ENCODE assay signal across 1 cellular context in the genomic region with DNA sequence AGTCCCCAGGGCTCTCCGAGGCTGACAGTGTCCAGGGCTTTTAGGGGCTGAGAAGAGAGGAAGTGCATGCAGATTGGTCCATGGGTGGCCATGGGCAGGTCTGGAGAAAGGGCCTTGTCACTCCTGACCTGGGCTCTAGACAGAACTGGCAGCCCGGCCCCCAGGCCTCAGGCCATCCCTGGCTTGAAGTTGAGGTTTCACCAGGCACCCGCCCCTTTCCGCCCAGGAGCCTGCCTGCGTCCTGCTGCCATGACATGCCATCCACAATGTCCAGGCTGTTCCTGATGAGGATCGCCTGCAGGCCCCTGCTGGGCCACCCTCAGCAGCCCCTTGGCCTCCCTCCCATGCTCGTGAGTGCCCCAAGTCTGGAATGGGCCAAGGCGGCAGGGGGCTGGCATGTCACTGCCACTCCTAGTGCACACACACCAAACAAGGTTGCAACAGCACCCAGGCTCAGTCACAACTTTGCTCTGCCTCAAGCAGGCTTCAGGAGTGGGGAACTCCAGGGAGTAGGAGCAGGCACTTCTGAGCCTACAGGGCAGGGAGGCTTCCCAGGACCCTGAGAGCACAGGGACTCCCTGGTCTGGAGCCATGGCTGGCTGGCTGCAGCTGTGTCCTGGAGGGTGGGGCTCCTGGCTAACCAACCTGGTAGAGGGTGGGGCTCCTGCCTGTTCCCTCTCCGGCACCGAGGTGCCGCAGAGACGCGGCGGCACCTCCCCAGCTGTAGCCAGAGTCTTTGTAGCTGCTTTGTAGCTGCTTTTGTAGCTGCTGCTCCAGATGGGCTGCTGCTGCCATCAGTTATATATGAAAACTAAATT.
TF ChIP-seq lines count a peak whose summit lies in the region.

No MANE protein-coding gene starts in this region.

TF ChIP-seq in HepG2, 621 proteins besides CTCF, POLR2A, EP300 and RAD21:
- TF ChIP-seq MAFF (IDR thresholded peaks at IDR 0.05; ENCODE audit: low read depth, low read length): no peak
- no peak for TF ChIP-seq ZNF501 (CRISPR knock-in tag; IDR thresholded peaks at IDR 0.05)
- TF ChIP-seq NFE2 (CRISPR knock-in tag; IDR thresholded peaks at IDR 0.05): no peak
- no peak for TF ChIP-seq TBX3 (IDR thresholded peaks at IDR 0.05; ENCODE audit: borderline replicate concordance)
- TF ChIP-seq, protein P1, sequence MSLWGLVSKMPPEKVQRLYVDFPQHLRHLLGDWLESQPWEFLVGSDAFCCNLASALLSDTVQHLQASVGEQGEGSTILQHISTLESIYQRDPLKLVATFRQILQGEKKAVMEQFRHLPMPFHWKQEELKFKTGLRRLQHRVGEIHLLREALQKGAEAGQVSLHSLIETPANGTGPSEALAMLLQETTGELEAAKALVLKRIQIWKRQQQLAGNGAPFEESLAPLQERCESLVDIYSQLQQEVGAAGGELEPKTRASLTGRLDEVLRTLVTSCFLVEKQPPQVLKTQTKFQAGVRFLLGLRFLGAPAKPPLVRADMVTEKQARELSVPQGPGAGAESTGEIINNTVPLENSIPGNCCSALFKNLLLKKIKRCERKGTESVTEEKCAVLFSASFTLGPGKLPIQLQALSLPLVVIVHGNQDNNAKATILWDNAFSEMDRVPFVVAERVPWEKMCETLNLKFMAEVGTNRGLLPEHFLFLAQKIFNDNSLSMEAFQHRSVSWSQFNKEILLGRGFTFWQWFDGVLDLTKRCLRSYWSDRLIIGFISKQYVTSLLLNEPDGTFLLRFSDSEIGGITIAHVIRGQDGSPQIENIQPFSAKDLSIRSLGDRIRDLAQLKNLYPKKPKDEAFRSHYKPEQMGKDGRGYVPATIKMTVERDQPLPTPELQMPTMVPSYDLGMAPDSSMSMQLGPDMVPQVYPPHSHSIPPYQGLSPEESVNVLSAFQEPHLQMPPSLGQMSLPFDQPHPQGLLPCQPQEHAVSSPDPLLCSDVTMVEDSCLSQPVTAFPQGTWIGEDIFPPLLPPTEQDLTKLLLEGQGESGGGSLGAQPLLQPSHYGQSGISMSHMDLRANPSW (CRISPR knock-in tag; IDR thresholded peaks at IDR 0.05; ENCODE audit: borderline replicate concordance): no peak
- no peak for TF ChIP-seq ZNF460 (CRISPR knock-in tag; IDR thresholded peaks at IDR 0.05; ENCODE audit: borderline replicate concordance)
- TF ChIP-seq SP5 (CRISPR knock-in tag; IDR thresholded peaks at IDR 0.05; ENCODE audit: borderline replicate concordance, low read depth): no peak
- TF ChIP-seq, protein P2, sequence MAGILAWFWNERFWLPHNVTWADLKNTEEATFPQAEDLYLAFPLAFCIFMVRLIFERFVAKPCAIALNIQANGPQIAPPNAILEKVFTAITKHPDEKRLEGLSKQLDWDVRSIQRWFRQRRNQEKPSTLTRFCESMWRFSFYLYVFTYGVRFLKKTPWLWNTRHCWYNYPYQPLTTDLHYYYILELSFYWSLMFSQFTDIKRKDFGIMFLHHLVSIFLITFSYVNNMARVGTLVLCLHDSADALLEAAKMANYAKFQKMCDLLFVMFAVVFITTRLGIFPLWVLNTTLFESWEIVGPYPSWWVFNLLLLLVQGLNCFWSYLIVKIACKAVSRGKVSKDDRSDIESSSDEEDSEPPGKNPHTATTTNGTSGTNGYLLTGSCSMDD (CRISPR knock-in tag; IDR thresholded peaks at IDR 0.05): no peak
- TF ChIP-seq U2AF2 (IDR thresholded peaks at IDR 0.05; ENCODE audit: low read depth, low read length): no peak
- no peak for TF ChIP-seq ZNF263 (CRISPR knock-in tag; IDR thresholded peaks at IDR 0.05)
- TF ChIP-seq, protein P3, sequence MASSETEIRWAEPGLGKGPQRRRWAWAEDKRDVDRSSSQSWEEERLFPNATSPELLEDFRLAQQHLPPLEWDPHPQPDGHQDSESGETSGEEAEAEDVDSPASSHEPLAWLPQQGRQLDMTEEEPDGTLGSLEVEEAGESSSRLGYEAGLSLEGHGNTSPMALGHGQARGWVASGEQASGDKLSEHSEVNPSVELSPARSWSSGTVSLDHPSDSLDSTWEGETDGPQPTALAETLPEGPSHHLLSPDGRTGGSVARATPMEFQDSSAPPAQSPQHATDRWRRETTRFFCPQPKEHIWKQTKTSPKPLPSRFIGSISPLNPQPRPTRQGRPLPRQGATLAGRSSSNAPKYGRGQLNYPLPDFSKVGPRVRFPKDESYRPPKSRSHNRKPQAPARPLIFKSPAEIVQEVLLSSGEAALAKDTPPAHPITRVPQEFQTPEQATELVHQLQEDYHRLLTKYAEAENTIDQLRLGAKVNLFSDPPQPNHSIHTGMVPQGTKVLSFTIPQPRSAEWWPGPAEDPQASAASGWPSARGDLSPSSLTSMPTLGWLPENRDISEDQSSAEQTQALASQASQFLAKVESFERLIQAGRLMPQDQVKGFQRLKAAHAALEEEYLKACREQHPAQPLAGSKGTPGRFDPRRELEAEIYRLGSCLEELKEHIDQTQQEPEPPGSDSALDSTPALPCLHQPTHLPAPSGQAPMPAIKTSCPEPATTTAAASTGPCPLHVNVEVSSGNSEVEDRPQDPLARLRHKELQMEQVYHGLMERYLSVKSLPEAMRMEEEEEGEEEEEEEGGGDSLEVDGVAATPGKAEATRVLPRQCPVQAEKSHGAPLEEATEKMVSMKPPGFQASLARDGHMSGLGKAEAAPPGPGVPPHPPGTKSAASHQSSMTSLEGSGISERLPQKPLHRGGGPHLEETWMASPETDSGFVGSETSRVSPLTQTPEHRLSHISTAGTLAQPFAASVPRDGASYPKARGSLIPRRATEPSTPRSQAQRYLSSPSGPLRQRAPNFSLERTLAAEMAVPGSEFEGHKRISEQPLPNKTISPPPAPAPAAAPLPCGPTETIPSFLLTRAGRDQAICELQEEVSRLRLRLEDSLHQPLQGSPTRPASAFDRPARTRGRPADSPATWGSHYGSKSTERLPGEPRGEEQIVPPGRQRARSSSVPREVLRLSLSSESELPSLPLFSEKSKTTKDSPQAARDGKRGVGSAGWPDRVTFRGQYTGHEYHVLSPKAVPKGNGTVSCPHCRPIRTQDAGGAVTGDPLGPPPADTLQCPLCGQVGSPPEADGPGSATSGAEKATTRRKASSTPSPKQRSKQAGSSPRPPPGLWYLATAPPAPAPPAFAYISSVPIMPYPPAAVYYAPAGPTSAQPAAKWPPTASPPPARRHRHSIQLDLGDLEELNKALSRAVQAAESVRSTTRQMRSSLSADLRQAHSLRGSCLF (CRISPR knock-in tag; IDR thresholded peaks at IDR 0.05; ENCODE audit: borderline replicate concordance): no peak
- no peak for TF ChIP-seq HNRNPL (IDR thresholded peaks at IDR 0.05; ENCODE audit: low read depth, low read length)
- TF ChIP-seq, protein P4, sequence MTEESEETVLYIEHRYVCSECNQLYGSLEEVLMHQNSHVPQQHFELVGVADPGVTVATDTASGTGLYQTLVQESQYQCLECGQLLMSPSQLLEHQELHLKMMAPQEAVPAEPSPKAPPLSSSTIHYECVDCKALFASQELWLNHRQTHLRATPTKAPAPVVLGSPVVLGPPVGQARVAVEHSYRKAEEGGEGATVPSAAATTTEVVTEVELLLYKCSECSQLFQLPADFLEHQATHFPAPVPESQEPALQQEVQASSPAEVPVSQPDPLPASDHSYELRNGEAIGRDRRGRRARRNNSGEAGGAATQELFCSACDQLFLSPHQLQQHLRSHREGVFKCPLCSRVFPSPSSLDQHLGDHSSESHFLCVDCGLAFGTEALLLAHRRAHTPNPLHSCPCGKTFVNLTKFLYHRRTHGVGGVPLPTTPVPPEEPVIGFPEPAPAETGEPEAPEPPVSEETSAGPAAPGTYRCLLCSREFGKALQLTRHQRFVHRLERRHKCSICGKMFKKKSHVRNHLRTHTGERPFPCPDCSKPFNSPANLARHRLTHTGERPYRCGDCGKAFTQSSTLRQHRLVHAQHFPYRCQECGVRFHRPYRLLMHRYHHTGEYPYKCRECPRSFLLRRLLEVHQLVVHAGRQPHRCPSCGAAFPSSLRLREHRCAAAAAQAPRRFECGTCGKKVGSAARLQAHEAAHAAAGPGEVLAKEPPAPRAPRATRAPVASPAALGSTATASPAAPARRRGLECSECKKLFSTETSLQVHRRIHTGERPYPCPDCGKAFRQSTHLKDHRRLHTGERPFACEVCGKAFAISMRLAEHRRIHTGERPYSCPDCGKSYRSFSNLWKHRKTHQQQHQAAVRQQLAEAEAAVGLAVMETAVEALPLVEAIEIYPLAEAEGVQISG (CRISPR knock-in tag; IDR thresholded peaks at IDR 0.05): no peak
- TF ChIP-seq, protein P5, sequence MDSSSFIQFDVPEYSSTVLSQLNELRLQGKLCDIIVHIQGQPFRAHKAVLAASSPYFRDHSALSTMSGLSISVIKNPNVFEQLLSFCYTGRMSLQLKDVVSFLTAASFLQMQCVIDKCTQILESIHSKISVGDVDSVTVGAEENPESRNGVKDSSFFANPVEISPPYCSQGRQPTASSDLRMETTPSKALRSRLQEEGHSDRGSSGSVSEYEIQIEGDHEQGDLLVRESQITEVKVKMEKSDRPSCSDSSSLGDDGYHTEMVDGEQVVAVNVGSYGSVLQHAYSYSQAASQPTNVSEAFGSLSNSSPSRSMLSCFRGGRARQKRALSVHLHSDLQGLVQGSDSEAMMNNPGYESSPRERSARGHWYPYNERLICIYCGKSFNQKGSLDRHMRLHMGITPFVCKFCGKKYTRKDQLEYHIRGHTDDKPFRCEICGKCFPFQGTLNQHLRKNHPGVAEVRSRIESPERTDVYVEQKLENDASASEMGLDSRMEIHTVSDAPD (CRISPR knock-in tag; IDR thresholded peaks at IDR 0.05): no peak
- TF ChIP-seq KLF13 (CRISPR knock-in tag; IDR thresholded peaks at IDR 0.05): no peak
- no peak for TF ChIP-seq ATF7 (IDR thresholded peaks at IDR 0.05)
- TF ChIP-seq ATF7 (CRISPR knock-in tag; IDR thresholded peaks at IDR 0.05): no peak
